In genomic region chr10:12720217-12720981, GRCh38 we compare ENCODE assay signal across 1 cellular context.
TF ChIP-seq lines count a peak whose summit lies in the region.

No MANE protein-coding gene starts in this region.

TF ChIP-seq in IMR-90, 13 proteins besides CTCF, POLR2A, EP300 and RAD21 (continued from another document):
- TF ChIP-seq USF2 (IDR thresholded peaks at IDR 0.05; ENCODE audit: low read depth, low read length) (no peak), MXI1 (IDR thresholded peaks at IDR 0.05; ENCODE audit: borderline replicate concordance, low read depth, low read length) (no peak), RFX5 (IDR thresholded peaks at IDR 0.05; ENCODE audit: low read depth, low read length) (no peak), MAZ (IDR thresholded peaks at IDR 0.05; ENCODE audit: borderline replicate concordance, low read depth, low read length) (no peak), FOS (IDR thresholded peaks at IDR 0.05; ENCODE audit: low read depth, low read length) (peak; percentile 62; the same call in 1 of the 2 replicates), RCOR1 (IDR thresholded peaks at IDR 0.05; ENCODE audit: insufficient replicate concordance, low read length) (peak; percentile 9), ELK1 (IDR thresholded peaks at IDR 0.05; ENCODE audit: borderline replicate concordance, low read depth, low read length) (no peak), CHD1 (IDR thresholded peaks at IDR 0.05; ENCODE audit: low read depth, low read length) (no peak), SMC3 (IDR thresholded peaks at IDR 0.05; ENCODE audit: low read depth, low read length) (no peak), NFE2L2 (IDR thresholded peaks at IDR 0.05; ENCODE audit: low read depth, low read length) (no peak), BHLHE40 (IDR thresholded peaks at IDR 0.05; ENCODE audit: low read depth, low read length) (0 out of 2 replicates have a peak, but pooled peaks have one; percentile 28), MAFK (IDR thresholded peaks at IDR 0.05; ENCODE audit: low read depth, low read length) (peak; percentile 13; the same call in 1 of the 2 replicates)
TF ChIP-seq in IMR-90: peak in this region for 5.
